Comparison of ENCODE assay signal across 22 cellular contexts in genomic region chr1:12613180-12613579, GRCh38. TPM values are rescaled to one million over a fixed set of nuclear protein-coding genes. Genes with fewer than 3 reads are reported as not detected.
DNase-seq lines count a peak whose midpoint lies in the region; ATAC-seq and TF ChIP-seq lines count a peak whose summit lies in the region.
"Had no signal": no experiment of that assay in that cellular context is flagged by ENCODE, and none has a peak within 500 bp of the region (broad histone marks: within the 10 kb centered on the region; RNA-seq: fewer than 3 reads in every experiment).

No MANE protein-coding gene starts in this region.

- H3K36me3 ChIP-seq in lower lobe of right lung (peaks cover 34% of the 10 kb centered on the region), tibial nerve (peaks cover 0 to 23% (median 0%) of the 10 kb centered on the region in 3 donors)
- H3K36me3 ChIP-seq: adrenal gland had no signal

- no peak for ATAC-seq in activated T-cell treated with anti-CD3 and anti-CD28 coated beads, Interleukin-2, amount 50 U/mL, for 4 hours
- no peak for ATAC-seq in activated naive CD8-positive, alpha-beta T cell treated with anti-CD3 and anti-CD28 coated beads, Interleukin-2, amount 50 U/mL, for 24 hours
- ATAC-seq in lower lobe of right lung (no peak), GM18505 (IDR thresholded peaks at IDR 0.05; ENCODE audit: unreplicated experiment) (no peak), HG03342 (IDR thresholded peaks at IDR 0.05; ENCODE audit: unreplicated experiment) (no peak)
- ATAC-seq: foreskin keratinocyte, right cardiac atrium had no signal

- H3K4me3 ChIP-seq in lower lobe of right lung (peak overlapping the region; percentile 8), tibial nerve (peak overlapping the region in 2 of 4 donors; percentile 47 to 84)
- H3K4me3 ChIP-seq: adrenal gland, GM23248, lung had no signal

- H3K27me3 ChIP-seq in lower lobe of right lung (ENCODE audit: low read depth) (no peaks in the 10 kb centered on the region), tibial nerve (no peaks in the 10 kb centered on the region)
- H3K27me3 ChIP-seq: adrenal gland, foreskin keratinocyte had no signal

- peaks cover 74% of the 10 kb centered on the region for H3K36me3 Mint-ChIP-seq in activated T-cell treated with anti-CD3 and anti-CD28 coated beads, Interleukin-2, amount 50 U/mL, for 24 hours (ENCODE audit: low read depth)
- H3K36me3 Mint-ChIP-seq in activated T-cell treated with anti-CD3 and anti-CD28 coated beads, Interleukin-2, amount 50 U/mL, for 4 hours (ENCODE audit: insufficient read depth): peaks cover 31% of the 10 kb centered on the region
- peaks cover 79% of the 10 kb centered on the region for H3K36me3 Mint-ChIP-seq in activated naive CD8-positive, alpha-beta T cell treated with anti-CD3 and anti-CD28 coated beads, Interleukin-2, amount 50 U/mL, for 24 hours (ENCODE audit: low read depth)
- H3K36me3 Mint-ChIP-seq: naive B cell had no signal

- peak overlapping the region; percentile 27 for H3K27ac Mint-ChIP-seq in activated T-cell treated with anti-CD3 and anti-CD28 coated beads, Interleukin-2, amount 50 U/mL, for 24 hours
- H3K27ac Mint-ChIP-seq in activated naive CD8-positive, alpha-beta T cell treated with anti-CD3 and anti-CD28 coated beads, Interleukin-2, amount 50 U/mL, for 24 hours: no peak overlapping the region

- H3K9me3 Mint-ChIP-seq in activated T-cell treated with anti-CD3 and anti-CD28 coated beads, Interleukin-2, amount 50 U/mL, for 24 hours: no peaks in the 10 kb centered on the region
- H3K9me3 Mint-ChIP-seq in activated T-cell treated with anti-CD3 and anti-CD28 coated beads, Interleukin-2, amount 50 U/mL, for 4 hours: no peaks in the 10 kb centered on the region
- H3K9me3 Mint-ChIP-seq in activated naive CD8-positive, alpha-beta T cell treated with anti-CD3 and anti-CD28 coated beads, Interleukin-2, amount 50 U/mL, for 24 hours: no peaks in the 10 kb centered on the region
- H3K9me3 Mint-ChIP-seq: naive B cell had no signal

- 44 to 55% methylated on average over 4 of the region's 4 CpGs for WGBS in tibial nerve, 2 donors

- no peak for TF ChIP-seq POLR2A in tibial nerve (IDR thresholded peaks at IDR 0.05)
- no peak for TF ChIP-seq POLR2A in GM18505 (IDR thresholded peaks at IDR 0.05; ENCODE audit: borderline replicate concordance, extremely low read depth, insufficient read depth, insufficient read length)

- DNase-seq in activated T-cell treated with anti-CD3 and anti-CD28 coated beads, Interleukin-2, amount 50 U/mL, for 24 hours: no peak
- DNase-seq in activated T-cell treated with anti-CD3 and anti-CD28 coated beads, Interleukin-2, amount 50 U/mL, for 4 hours: no peak
- DNase-seq in activated naive CD8-positive, alpha-beta T cell treated with anti-CD3 and anti-CD28 coated beads, Interleukin-2, amount 50 U/mL, for 24 hours: no peak
- DNase-seq in lower lobe of right lung: no peak
- DNase-seq in tibial nerve (ENCODE audit: low spot score in 2 of 2): no peak
- DNase-seq in NCI-H2227 treated with DMSO at 0.1 percent for 48 hours (lab: John Stamatoyannopoulos, UW): no peak
- DNase-seq: ACHN; activated CD8-positive, alpha-beta memory T cell treated with anti-CD3 and anti-CD28 coated beads, Interleukin-2, amount 50 U/mL, for 4 hours; adrenal gland; foreskin keratinocyte; GM23248; naive B cell; NCI-H187 treated with DMSO at 0.1 percent for 48 hours; NCI-H774; right cardiac atrium had no signal

- H3K27me3 Mint-ChIP-seq in activated T-cell treated with anti-CD3 and anti-CD28 coated beads, Interleukin-2, amount 50 U/mL, for 24 hours: no peaks in the 10 kb centered on the region
- H3K27me3 Mint-ChIP-seq in activated T-cell treated with anti-CD3 and anti-CD28 coated beads, Interleukin-2, amount 50 U/mL, for 4 hours (ENCODE audit: low read depth): peaks cover 2% of the 10 kb centered on the region
- H3K27me3 Mint-ChIP-seq in activated naive CD8-positive, alpha-beta T cell treated with anti-CD3 and anti-CD28 coated beads, Interleukin-2, amount 50 U/mL, for 24 hours: peaks cover 1% of the 10 kb centered on the region

- intact Hi-C loops in lower lobe of right lung (cut with DNase I): no loop called here

- no peak for TF ChIP-seq EP300 in tibial nerve (IDR thresholded peaks at IDR 0.05)

- H3K4me3 Mint-ChIP-seq in activated T-cell treated with anti-CD3 and anti-CD28 coated beads, Interleukin-2, amount 50 U/mL, for 24 hours: peak overlapping the region; percentile 34
- H3K4me3 Mint-ChIP-seq in activated T-cell treated with anti-CD3 and anti-CD28 coated beads, Interleukin-2, amount 50 U/mL, for 4 hours: no peak overlapping the region
- H3K4me3 Mint-ChIP-seq in activated naive CD8-positive, alpha-beta T cell treated with anti-CD3 and anti-CD28 coated beads, Interleukin-2, amount 50 U/mL, for 24 hours: peak overlapping the region; percentile 96

- peaks cover 40% of the 10 kb centered on the region for H3K4me1 ChIP-seq in lower lobe of right lung
- H3K4me1 ChIP-seq in tibial nerve: peaks cover 0 to 70% (median 43%) of the 10 kb centered on the region in 4 donors

- H3K27ac ChIP-seq in lower lobe of right lung: no peak overlapping the region
- H3K27ac ChIP-seq in tibial nerve: peak overlapping the region; percentile 91 to 98 (median 94)
- H3K27ac ChIP-seq: foreskin keratinocyte, GM23248 had no signal

- peaks cover 71% of the 10 kb centered on the region for H3K4me1 Mint-ChIP-seq in activated T-cell treated with anti-CD3 and anti-CD28 coated beads, Interleukin-2, amount 50 U/mL, for 24 hours (ENCODE audit: low read depth)
- peaks cover 66% of the 10 kb centered on the region for H3K4me1 Mint-ChIP-seq in activated T-cell treated with anti-CD3 and anti-CD28 coated beads, Interleukin-2, amount 50 U/mL, for 4 hours (ENCODE audit: low read depth)
- H3K4me1 Mint-ChIP-seq in activated naive CD8-positive, alpha-beta T cell treated with anti-CD3 and anti-CD28 coated beads, Interleukin-2, amount 50 U/mL, for 24 hours: peaks cover 71% of the 10 kb centered on the region

- H3K9me3 ChIP-seq in lower lobe of right lung (no peaks in the 10 kb centered on the region), tibial nerve (no peaks in the 10 kb centered on the region)
- H3K9me3 ChIP-seq: adrenal gland had no signal

- TF ChIP-seq CTCF in lower lobe of right lung (IDR thresholded peaks at IDR 0.05): no peak
- TF ChIP-seq CTCF in tibial nerve (IDR thresholded peaks at IDR 0.05): no peak

RNA-seq across cellular contexts. Expression of gene DHRS3, which starts 4.8 kb away (rescaled TPM):
- 10 to 100 TPM; 60.4 to 72.6 (median 69.9) TPM for total RNA-seq in activated T-cell treated with anti-CD3 and anti-CD28 coated beads, Interleukin-2, amount 50 U/mL, for 4 hours
- total RNA-seq in lower lobe of right lung: 135 TPM
- total RNA-seq in tibial nerve: 100 to 1,000 TPM; 180 to 449 (median 358) TPM

RNA-seq across cellular contexts. Expression of gene AADACL4, which starts 30.7 kb away (rescaled TPM):
- not detected for total RNA-seq in activated T-cell treated with anti-CD3 and anti-CD28 coated beads, Interleukin-2, amount 50 U/mL, for 4 hours
- total RNA-seq in lower lobe of right lung (not detected), tibial nerve (not detected)
- total RNA-seq: adrenal gland; cerebellum; foreskin keratinocyte; GM23248; HT-29; lung; MCF 10A; right cardiac atrium; T-helper 2 cell treated with Interferon-gamma antibody and Interleukin-4, amounts not matched to agents 100 ng/mL and 5 ng/mL, for 36 hours had no signal
